24 cellular contexts compared by ENCODE assay signal in the genomic region with DNA sequence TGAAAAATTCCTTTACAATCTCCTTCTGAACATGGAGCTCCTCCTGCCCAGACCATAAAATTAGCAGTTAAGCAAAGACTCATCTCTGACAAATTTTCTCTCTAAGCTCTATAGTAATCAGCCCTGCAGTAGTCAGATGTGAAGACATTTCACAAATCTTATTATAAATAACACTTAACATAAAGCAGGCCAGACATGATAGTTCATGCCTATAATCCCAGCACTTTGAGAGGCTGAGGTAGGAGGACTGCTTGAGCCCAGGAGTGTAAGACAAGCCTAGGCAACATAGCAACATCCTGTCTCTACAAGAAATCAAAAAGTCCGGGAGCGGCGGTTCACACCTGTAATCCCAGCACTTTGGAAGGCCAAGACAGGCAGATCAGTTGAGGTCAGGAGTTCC. TPM values are rescaled to one million over a fixed set of nuclear protein-coding genes. Genes with fewer than 3 reads are reported as not detected.
A peak's percentile ranks its signal among the peaks of the same experiment; 100 is the strongest.
DNase-seq lines count a peak whose midpoint lies in the region; ATAC-seq and TF ChIP-seq lines count a peak whose summit lies in the region.
"Had no signal": no experiment of that assay in that cellular context is flagged by ENCODE, and none has a peak within 500 bp of the region (broad histone marks: within the 10 kb centered on the region; RNA-seq: fewer than 3 reads in every experiment).

No MANE protein-coding gene starts in this region.

- TF ChIP-seq CTCF in mammary epithelial cell (conservative IDR thresholded peaks at IDR 0.05 in 1 of 2, IDR thresholded peaks at IDR 0.05 in 1 of 2; ENCODE audit: extremely low read depth in 1 of 2, insufficient read depth in 1 of 2, low read depth in 1 of 2, low read length in 2 of 2) (no peak), MCF 10A (IDR thresholded peaks at IDR 0.05; ENCODE audit: unreplicated experiment) (no peak), foreskin keratinocyte (conservative IDR thresholded peaks at IDR 0.05) (no peak)

- DNase-seq in mammary epithelial cell, result peak; percentile 0
- DNase-seq in MCF 10A (ENCODE audit: unreplicated experiment), result no peak
- DNase-seq in epithelial cell of prostate (ENCODE audit: low read depth, low spot score), result no peak
- peak; percentile 65 to 74 for DNase-seq in foreskin keratinocyte
- DNase-seq: 8988T; ACHN; AML-193; BE2C; CD4-positive, alpha-beta T cell; CD8-positive, alpha-beta memory T cell; DMS 273 treated with DMSO at 0.1 percent for 48 hours; DMS79; EL; GDM1; H9 had no signal

- H3K27me3 ChIP-seq in mammary epithelial cell (ENCODE audit: insufficient read depth, low read length) (no peaks in the 10 kb centered on the region), foreskin keratinocyte (no peaks in the 10 kb centered on the region)
- H3K27me3 ChIP-seq: BE2C; BLaER1 treated with 17β-estradiol and CSF1 and Interleukin-3, amounts not matched to agents 10 nM and 100 nM had no signal

- H3K9ac ChIP-seq in mammary epithelial cell (ENCODE audit: insufficient read depth, low read length), result no peak overlapping the region
- H3K9ac ChIP-seq: BLaER1 treated with 17β-estradiol and CSF1 and Interleukin-3, amounts not matched to agents 10 nM and 100 nM had no signal

- 87% methylated on average over 3 of the region's 3 CpGs for WGBS in mammary epithelial cell (ENCODE audit: low coverage, missing lambda C conversion rate)

- CTCF ChIA-PET in mammary epithelial cell (lab: Charles Lee; ENCODE audit: low non-redundant PET) (no interaction called here), MCF 10A (lab: Yijun Ruan, JAX) (no interaction called here)

- dilution Hi-C loops in mammary epithelial cell (cut with HindIII; ENCODE audit: low sequenced_read_pairs), result no loop called here

- intact Hi-C loops in mammary epithelial cell (cut with micrococcal nuclease) (no loop called here), MCF 10A (cut with micrococcal nuclease) (no loop called here)

- no peaks in the 10 kb centered on the region for H3K36me3 ChIP-seq in mammary epithelial cell (ENCODE audit: insufficient read depth, low read length)
- H3K36me3 ChIP-seq: BE2C had no signal

- BruUV-seq in mammary epithelial cell (replicated peaks; lab: Mats Ljungman, UMichigan) (no TSS peak), MCF 10A (replicated peaks; lab: Mats Ljungman, UMichigan) (no TSS peak)

- H3K79me2 ChIP-seq in mammary epithelial cell (ENCODE audit: insufficient read depth, low read length), result no peaks in the 10 kb centered on the region

- POLR2A ChIA-PET in MCF 10A (lab: Yijun Ruan, JAX), result interaction anchor here (1.3 kb wide), 1 partner anchor 16 kb away, joined by 3 read pairs; no protein-coding TSS in a partner anchor

- H3K27ac ChIP-seq in mammary epithelial cell (ENCODE audit: insufficient read depth, low read depth, low read length) (no peak overlapping the region), epithelial cell of prostate (peak overlapping the region; percentile 28), foreskin keratinocyte (no peak overlapping the region)
- H3K27ac ChIP-seq: A549; BLaER1 treated with 17β-estradiol and CSF1 and Interleukin-3, amounts not matched to agents 10 nM and 100 nM had no signal

- peaks cover 37% of the 10 kb centered on the region for H3K36me3 Mint-ChIP-seq in MCF 10A (ENCODE audit: insufficient read depth, unreplicated experiment)

- no peaks in the 10 kb centered on the region for H3K9me3 ChIP-seq in mammary epithelial cell (replicated peaks; ENCODE audit: insufficient read depth, low read length)
- H3K9me3 ChIP-seq: A549; BE2C; BLaER1 treated with 17β-estradiol and CSF1 and Interleukin-3, amounts not matched to agents 10 nM and 100 nM had no signal

- no peaks in the 10 kb centered on the region for H4K20me1 ChIP-seq in mammary epithelial cell (ENCODE audit: insufficient read depth, low read length)
- H4K20me1 ChIP-seq: BLaER1 treated with 17β-estradiol and CSF1 and Interleukin-3, amounts not matched to agents 10 nM and 100 nM had no signal

- in situ Hi-C loops in mammary epithelial cell (cut with MboI; ENCODE audit: low sequenced_read_pairs in 2 of 2), result no loop called here

- H3K27me3 Mint-ChIP-seq in MCF 10A (ENCODE audit: insufficient read depth, unreplicated experiment), result peaks cover 26% of the 10 kb centered on the region
- H3K27me3 Mint-ChIP-seq: CD4-positive, alpha-beta T cell; CD8-positive, alpha-beta memory T cell had no signal

- H3K4me1 Mint-ChIP-seq in MCF 10A (ENCODE audit: insufficient read depth, unreplicated experiment), result no peaks in the 10 kb centered on the region
- H3K4me1 Mint-ChIP-seq: CD14-positive monocyte, GM23338, H9 had no signal

- ATAC-seq in foreskin keratinocyte (peak; percentile 32), GM19452 (IDR thresholded peaks at IDR 0.05; ENCODE audit: unreplicated experiment) (no peak), HG02678 (IDR thresholded peaks at IDR 0.05; ENCODE audit: unreplicated experiment) (no peak)
- ATAC-seq: A549, GM12878, GM23338, HCT116 had no signal

- H3K4me1 ChIP-seq in mammary epithelial cell (ENCODE audit: insufficient read depth, low read length) (no peaks in the 10 kb centered on the region), foreskin keratinocyte (no peaks in the 10 kb centered on the region)
- H3K4me1 ChIP-seq: A549; BE2C; BLaER1 treated with 17β-estradiol and CSF1 and Interleukin-3, amounts not matched to agents 10 nM and 100 nM had no signal

- no peak overlapping the region for H3K27ac Mint-ChIP-seq in MCF 10A (ENCODE audit: low read depth, unreplicated experiment)
- H3K27ac Mint-ChIP-seq: CD4-positive, alpha-beta T cell; CD8-positive, alpha-beta memory T cell; GM23338; H9 had no signal

- H2AFZ ChIP-seq in mammary epithelial cell (ENCODE audit: low read depth, low read length), result no peak overlapping the region
- H2AFZ ChIP-seq: GM23338 had no signal

- H3K4me2 ChIP-seq in mammary epithelial cell (ENCODE audit: insufficient read depth, low read depth, low read length), result no peak overlapping the region
- H3K4me2 ChIP-seq: A549; BLaER1 treated with 17β-estradiol and CSF1 and Interleukin-3, amounts not matched to agents 10 nM and 100 nM; GM23338 had no signal

- no peak overlapping the region for H3K4me3 Mint-ChIP-seq in MCF 10A (ENCODE audit: unreplicated experiment)
- H3K4me3 Mint-ChIP-seq: CD14-positive monocyte; CD4-positive, alpha-beta T cell; CD8-positive, alpha-beta memory T cell; GM23338; H9 had no signal

- H3K4me3 ChIP-seq in mammary epithelial cell (replicated peaks in 1 of 3; ENCODE audit: insufficient read depth in 1 of 3, low read depth in 2 of 3, low read length in 3 of 3), result no peak overlapping the region
- H3K4me3 ChIP-seq: A549; BLaER1 treated with 17β-estradiol and CSF1 and Interleukin-3, amounts not matched to agents 10 nM and 100 nM; GM12878; GM23338 had no signal

- no peaks in the 10 kb centered on the region for H3K9me3 Mint-ChIP-seq in MCF 10A (ENCODE audit: unreplicated experiment)
- H3K9me3 Mint-ChIP-seq: CD4-positive, alpha-beta T cell; CD8-positive, alpha-beta memory T cell; GM23338 had no signal

RNA-seq across cellular contexts. Expression of a gene that starts 29.9 kb away (rescaled TPM):
- total RNA-seq in mammary epithelial cell (10 to 100 TPM; 15.2 to 15.5 TPM), MCF 10A (2022) (10.7 and 10.9 TPM in 2 replicates), foreskin keratinocyte (11.9 and 12.3 TPM in 2 replicates)
- polyA plus RNA-seq in mammary epithelial cell (11.3 TPM), foreskin keratinocyte (4.5 and 5.4 TPM in 2 replicates)
- polyA minus RNA-seq in mammary epithelial cell, result 29.2 TPM

RNA-seq across cellular contexts. Expression of a gene that starts 52.5 kb away (rescaled TPM):
- total RNA-seq in mammary epithelial cell, result not detected
- not detected for polyA plus RNA-seq in mammary epithelial cell
- not detected for polyA minus RNA-seq in mammary epithelial cell
- total RNA-seq in MCF 10A (2022), result not detected in 2 replicates
- total RNA-seq in foreskin keratinocyte, result not detected in 2 replicates
- polyA plus RNA-seq in foreskin keratinocyte, result not detected in 2 replicates
- total RNA-seq: CD4-positive, alpha-beta T cell; CD8-positive, alpha-beta memory T cell; GM12878; GM23338; H4; H9 had no signal
- polyA plus RNA-seq: CD14-positive monocyte; CD8-positive, alpha-beta memory T cell; GM12878; GM23338 had no signal

RNA-seq across cellular contexts. Expression of a gene that starts 56.7 kb away (rescaled TPM):
- total RNA-seq in mammary epithelial cell, result under 1 TPM; 0.14 to 0.17 TPM
- polyA plus RNA-seq in mammary epithelial cell, result 0.19 TPM
- not detected for polyA minus RNA-seq in mammary epithelial cell
- total RNA-seq in MCF 10A (2022), result not detected in 2 replicates
- total RNA-seq in foreskin keratinocyte, result 0.07 TPM in 1 of 2 replicates, not detected in the other
- polyA plus RNA-seq in foreskin keratinocyte, result 0.07 TPM in 2 replicates
- total RNA-seq: CD4-positive, alpha-beta T cell; CD8-positive, alpha-beta memory T cell; GM12878; H4 had no signal
- polyA plus RNA-seq: A549; CD14-positive monocyte; CD8-positive, alpha-beta memory T cell; GM12878 had no signal

Comparison
In these comparisons a context has a peak if more than half of its experiments do, and no peak if none do; other contexts are left out.
1. DNase-seq: peak in mammary epithelial cell (single experiment) and foreskin keratinocyte (2 of 2); none in MCF 10A (single experiment) and epithelial cell of prostate (single experiment).